Comparison of ENCODE assay signal across 2 cellular contexts in genomic region chr7:51060536-51060935, GRCh38.
TF ChIP-seq lines count a peak whose summit lies in the region.

No MANE protein-coding gene starts in this region.

TF ChIP-seq in HCT116, 20 proteins besides CTCF, POLR2A, EP300 and RAD21 (continued from another document):
- TF ChIP-seq, protein P1, sequence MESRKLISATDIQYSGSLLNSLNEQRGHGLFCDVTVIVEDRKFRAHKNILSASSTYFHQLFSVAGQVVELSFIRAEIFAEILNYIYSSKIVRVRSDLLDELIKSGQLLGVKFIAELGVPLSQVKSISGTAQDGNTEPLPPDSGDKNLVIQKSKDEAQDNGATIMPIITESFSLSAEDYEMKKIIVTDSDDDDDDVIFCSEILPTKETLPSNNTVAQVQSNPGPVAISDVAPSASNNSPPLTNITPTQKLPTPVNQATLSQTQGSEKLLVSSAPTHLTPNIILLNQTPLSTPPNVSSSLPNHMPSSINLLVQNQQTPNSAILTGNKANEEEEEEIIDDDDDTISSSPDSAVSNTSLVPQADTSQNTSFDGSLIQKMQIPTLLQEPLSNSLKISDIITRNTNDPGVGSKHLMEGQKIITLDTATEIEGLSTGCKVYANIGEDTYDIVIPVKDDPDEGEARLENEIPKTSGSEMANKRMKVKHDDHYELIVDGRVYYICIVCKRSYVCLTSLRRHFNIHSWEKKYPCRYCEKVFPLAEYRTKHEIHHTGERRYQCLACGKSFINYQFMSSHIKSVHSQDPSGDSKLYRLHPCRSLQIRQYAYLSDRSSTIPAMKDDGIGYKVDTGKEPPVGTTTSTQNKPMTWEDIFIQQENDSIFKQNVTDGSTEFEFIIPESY (IDR thresholded peaks at IDR 0.05; ENCODE audit: extremely low read depth, insufficient replicate concordance, low read length), result no peak
- TF ChIP-seq FOSL1 (IDR thresholded peaks at IDR 0.05; ENCODE audit: low read depth), result no peak

TF ChIP-seq in SK-N-SH treated with all-trans-retinoic acid at 6 μM for 48 hours, 23 proteins besides CTCF, POLR2A, EP300 and RAD21 (continued from another document):
- TF ChIP-seq CSRNP3 (CRISPR knock-in tag; IDR thresholded peaks at IDR 0.05) (no peak), BACH2 (CRISPR knock-in tag; IDR thresholded peaks at IDR 0.05; ENCODE audit: borderline replicate concordance) (no peak), PATZ1 (CRISPR knock-in tag; IDR thresholded peaks at IDR 0.05; ENCODE audit: borderline replicate concordance) (no peak), ZC3H10 (CRISPR knock-in tag; IDR thresholded peaks at IDR 0.05) (no peak)
- TF ChIP-seq, protein P2, sequence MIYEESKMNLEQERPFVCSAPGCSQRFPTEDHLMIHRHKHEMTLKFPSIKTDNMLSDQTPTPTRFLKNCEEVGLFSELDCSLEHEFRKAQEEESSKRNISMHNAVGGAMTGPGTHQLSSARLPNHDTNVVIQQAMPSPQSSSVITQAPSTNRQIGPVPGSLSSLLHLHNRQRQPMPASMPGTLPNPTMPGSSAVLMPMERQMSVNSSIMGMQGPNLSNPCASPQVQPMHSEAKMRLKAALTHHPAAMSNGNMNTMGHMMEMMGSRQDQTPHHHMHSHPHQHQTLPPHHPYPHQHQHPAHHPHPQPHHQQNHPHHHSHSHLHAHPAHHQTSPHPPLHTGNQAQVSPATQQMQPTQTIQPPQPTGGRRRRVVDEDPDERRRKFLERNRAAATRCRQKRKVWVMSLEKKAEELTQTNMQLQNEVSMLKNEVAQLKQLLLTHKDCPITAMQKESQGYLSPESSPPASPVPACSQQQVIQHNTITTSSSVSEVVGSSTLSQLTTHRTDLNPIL (CRISPR knock-in tag; IDR thresholded peaks at IDR 0.05; ENCODE audit: low read depth), result no peak
TF ChIP-seq in SK-N-SH treated with all-trans-retinoic acid at 6 μM for 48 hours: peak in this region for 0.
